30 cellular contexts compared by ENCODE assay signal in genomic region chr2:184756885-184757284, GRCh38.
DNase-seq lines count a peak whose midpoint lies in the region; ATAC-seq, FAIRE-seq and TF ChIP-seq lines count a peak whose summit lies in the region.
"Had no signal": no experiment of that assay in that cellular context is flagged by ENCODE, and none has a peak within 500 bp of the region (broad histone marks: within the 10 kb centered on the region; RNA-seq: fewer than 3 reads in every experiment).

No MANE protein-coding gene starts in this region.

- no peaks in the 10 kb centered on the region for H3F3A ChIP-seq in SK-N-SH (replicated peaks; ENCODE audit: insufficient read depth)

- intact Hi-C loops in naive thymus-derived CD4-positive, alpha-beta T cell (cut with micrococcal nuclease), result no loop called here
- intact Hi-C loops in heart left ventricle (cut with DNase I), result no loop called here
- intact Hi-C loops in cardiac septum (cut with DNase I), result no loop called here

- FAIRE-seq in H54 (lab: Jason Lieb, UNC), result peak; percentile 11
- FAIRE-seq: pancreas had no signal

- H3K4me1 ChIP-seq in SK-N-SH (ENCODE audit: control insufficient read depth in 1 of 2, insufficient read depth in 2 of 2, low read depth in 1 of 2, low read length in 1 of 2) (no peaks in the 10 kb centered on the region; a peak in 1 of 4 replicates), heart left ventricle (no peaks in the 10 kb centered on the region)
- no peaks in the 10 kb centered on the region for H3K4me1 ChIP-seq in naive thymus-derived CD4-positive, alpha-beta T cell (ENCODE audit: control insufficient read depth in 2 of 2, insufficient read depth in 2 of 2, low read length in 2 of 2)
- H3K4me1 ChIP-seq: ascending aorta, esophagus squamous epithelium, pancreas had no signal

- peak; percentile 40 for ATAC-seq in naive thymus-derived CD4-positive, alpha-beta T cell
- ATAC-seq in heart left ventricle, result no peak
- ATAC-seq: left lobe of liver, pancreas had no signal

- no peaks in the 10 kb centered on the region for H3K79me2 ChIP-seq in SK-N-SH (ENCODE audit: insufficient read depth)

- TF ChIP-seq POLR2A in H54 (IDR thresholded peaks at IDR 0.05; ENCODE audit: low read depth, low read length) (no peak), heart left ventricle (IDR thresholded peaks at IDR 0.05) (no peak)

- no peaks in the 10 kb centered on the region for H4K20me1 ChIP-seq in SK-N-SH (ENCODE audit: insufficient read depth)

- no peak overlapping the region for H3K9ac ChIP-seq in SK-N-SH
- H3K9ac ChIP-seq: KMS-11 had no signal

- POLR2A ChIA-PET in SK-N-SH (lab: Yijun Ruan, JAX), result no interaction called here
- POLR2A ChIA-PET in naive thymus-derived CD4-positive, alpha-beta T cell (lab: Charles Lee), result no interaction called here

- H3K4me3 Mint-ChIP-seq in naive thymus-derived CD4-positive, alpha-beta T cell, result no peak overlapping the region
- H3K4me3 Mint-ChIP-seq: activated naive CD8-positive, alpha-beta T cell; endodermal cell; memory B cell; neural crest cell; type B pancreatic cell had no signal

- no peak for DNase-seq in H54 (ENCODE audit: insufficient read length, low spot score)
- DNase-seq in SK-N-SH, result no peak
- peak; percentile 42 for DNase-seq in dedifferentiated amniotic fluid mesenchymal stem cell (ENCODE audit: extremely low spot score)
- DNase-seq in naive thymus-derived CD4-positive, alpha-beta T cell, result no peak
- no peak for DNase-seq in heart left ventricle
- DNase-seq in stimulated activated CD4-positive, alpha-beta T cell treated with anti-CD3 and anti-CD28 coated beads, Interleukin-1b, Interleukin-23, amount 100 ng/mL, for 48 hours, result no peak
- DNase-seq in cardiac septum (ENCODE audit: low spot score), result no peak
- DNase-seq: activated CD4-positive, alpha-beta T cell treated with anti-CD3 and anti-CD28 coated beads for 4 hours; activated effector memory CD4-positive, alpha-beta T cell treated with Interleukin-2 at 50 U/mL for 16 hours; C1 segment of cervical spinal cord; caudate nucleus; dermis blood vessel endothelial cell; DMS79; endodermal cell; esophagus squamous epithelium; GDM1; MG63; NCI-H1930; NCI-H524 treated with DMSO at 0.1 percent for 48 hours; pancreas; stimulated activated naive CD4-positive, alpha-beta T cell had no signal

- H3K4me2 ChIP-seq in SK-N-SH, result no peak overlapping the region
- H3K4me2 ChIP-seq: KMS-11 had no signal

- peak overlapping the region; percentile 24; the same call in 1 of the 2 replicates for H2AFZ ChIP-seq in SK-N-SH (ENCODE audit: low read depth)

- CTCF ChIA-PET in SK-N-SH (lab: Yijun Ruan, JAX), result no interaction called here
- CTCF ChIA-PET in naive thymus-derived CD4-positive, alpha-beta T cell (lab: Charles Lee), result no interaction called here

- TF ChIP-seq EP300 in SK-N-SH (IDR thresholded peaks at IDR 0.05; ENCODE audit: borderline replicate concordance in 1 of 2, low read depth in 1 of 2, low read length in 1 of 2), result no peak

- H3K9me3 ChIP-seq in SK-N-SH (no peaks in the 10 kb centered on the region), heart left ventricle (no peaks in the 10 kb centered on the region)
- H3K9me3 ChIP-seq in naive thymus-derived CD4-positive, alpha-beta T cell (ENCODE audit: control insufficient read depth in 2 of 3, low read length in 3 of 3), result no peaks in the 10 kb centered on the region
- H3K9me3 ChIP-seq: ascending aorta, esophagus squamous epithelium, MG63, pancreas had no signal

- H3K36me3 ChIP-seq in SK-N-SH (replicated peaks in 1 of 2; ENCODE audit: control insufficient read depth in 1 of 2, insufficient read depth in 2 of 2, low read length in 1 of 2) (no peaks in the 10 kb centered on the region), heart left ventricle (no peaks in the 10 kb centered on the region)
- no peaks in the 10 kb centered on the region for H3K36me3 ChIP-seq in naive thymus-derived CD4-positive, alpha-beta T cell (ENCODE audit: control insufficient read depth in 2 of 3, insufficient read depth in 3 of 3, low read length in 3 of 3)
- H3K36me3 ChIP-seq: ascending aorta, esophagus squamous epithelium, MG63, pancreas had no signal

- WGBS in SK-N-SH (ENCODE audit: low lambda C conversion rate), result 29% methylated on average over 2 of the region's 2 CpGs
- 35 to 51% (median 47%) methylated on average over 2 of the region's 2 CpGs for WGBS in heart left ventricle, 4 donors

- no peak for TF ChIP-seq RAD21 in SK-N-SH (IDR thresholded peaks at IDR 0.05; ENCODE audit: low read length)

- H3K36me3 Mint-ChIP-seq in naive thymus-derived CD4-positive, alpha-beta T cell, result no peaks in the 10 kb centered on the region
- H3K36me3 Mint-ChIP-seq: activated naive CD8-positive, alpha-beta T cell; memory B cell; type B pancreatic cell had no signal

- no peaks in the 10 kb centered on the region for H3K27me3 Mint-ChIP-seq in naive thymus-derived CD4-positive, alpha-beta T cell
- H3K27me3 Mint-ChIP-seq: activated naive CD8-positive, alpha-beta T cell; memory B cell; type B pancreatic cell had no signal

- peaks cover 0 to 19% (median 1%) of the 10 kb centered on the region in 11 donors for H3K9me3 Mint-ChIP-seq in naive thymus-derived CD4-positive, alpha-beta T cell
- H3K9me3 Mint-ChIP-seq: endodermal cell, memory B cell, neural crest cell, type B pancreatic cell had no signal

- no peaks in the 10 kb centered on the region for H3K9me2 ChIP-seq in SK-N-SH

- H3K27ac ChIP-seq in SK-N-SH (ENCODE audit: low read depth in 2 of 2, low read length in 1 of 2) (no peak overlapping the region; a peak in 1 of 4 replicates), heart left ventricle (no peak overlapping the region)
- H3K27ac ChIP-seq in naive thymus-derived CD4-positive, alpha-beta T cell (ENCODE audit: low read depth, low read length), result no peak overlapping the region
- H3K27ac ChIP-seq: ascending aorta, esophagus squamous epithelium, KMS-11, pancreas, skin epidermis, VCaP had no signal

- no peak for TF ChIP-seq CTCF in SK-N-SH (IDR thresholded peaks at IDR 0.05)
- TF ChIP-seq CTCF in heart left ventricle (IDR thresholded peaks at IDR 0.05), result no peak

- H3K4me3 ChIP-seq in SK-N-SH (ENCODE audit: low read depth in 2 of 2, low read length in 1 of 2), result no peak overlapping the region
- H3K4me3 ChIP-seq in naive thymus-derived CD4-positive, alpha-beta T cell (ENCODE audit: low read length), result no peak overlapping the region
- H3K4me3 ChIP-seq in heart left ventricle, result no peak overlapping the region
- H3K4me3 ChIP-seq: ascending aorta, esophagus squamous epithelium, MG63, pancreas, skin epidermis had no signal

- no peaks in the 10 kb centered on the region for H3K27me3 ChIP-seq in SK-N-SH (ENCODE audit: insufficient read depth)
- no peaks in the 10 kb centered on the region for H3K27me3 ChIP-seq in naive thymus-derived CD4-positive, alpha-beta T cell (ENCODE audit: control insufficient read depth in 2 of 2, insufficient read depth in 2 of 2, low read length in 2 of 2)
- no peaks in the 10 kb centered on the region for H3K27me3 ChIP-seq in heart left ventricle
- H3K27me3 ChIP-seq: ascending aorta, esophagus squamous epithelium, MG63, pancreas had no signal

- H3K27ac Mint-ChIP-seq in naive thymus-derived CD4-positive, alpha-beta T cell, result no peak overlapping the region
- H3K27ac Mint-ChIP-seq: activated naive CD8-positive, alpha-beta T cell; endodermal cell; memory B cell; type B pancreatic cell had no signal

- H3K4me1 Mint-ChIP-seq in naive thymus-derived CD4-positive, alpha-beta T cell, result no peaks in the 10 kb centered on the region
- H3K4me1 Mint-ChIP-seq: neural crest cell had no signal

TF ChIP-seq in SK-N-SH, 30 proteins besides CTCF, POLR2A, EP300 and RAD21:
- TF ChIP-seq USF2 (IDR thresholded peaks at IDR 0.05; ENCODE audit: borderline replicate concordance, low read depth, low read length) (no peak), USF1 (IDR thresholded peaks at IDR 0.05; ENCODE audit: borderline replicate concordance, low read depth) (0 out of 2 replicates have a peak, but pooled peaks have one; percentile 14), SMC3 (IDR thresholded peaks at IDR 0.05; ENCODE audit: low read depth, low read length) (no peak)
TF ChIP-seq in SK-N-SH: peak in this region for 1.
